Comparison of ENCODE assay signal across 9 cellular contexts in genomic region chr6:43436577-43437282, GRCh38. TPM values are rescaled to one million over a fixed set of nuclear protein-coding genes. Genes with fewer than 3 reads are reported as not detected.
DNase-seq lines count a peak whose midpoint lies in the region; ATAC-seq and TF ChIP-seq lines count a peak whose summit lies in the region.
"Had no signal": no experiment of that assay in that cellular context is flagged by ENCODE, and none has a peak within 500 bp of the region (broad histone marks: within the 10 kb centered on the region; RNA-seq: fewer than 3 reads in every experiment).

No MANE protein-coding gene starts in this region.

- peaks cover 12% of the 10 kb centered on the region for H3K36me3 Mint-ChIP-seq in activated CD4-positive, alpha-beta T cell treated with anti-CD3 and anti-CD28 coated beads for 36 hours (ENCODE audit: low read depth)

- H3K9me3 ChIP-seq in lower lobe of right lung, result no peaks in the 10 kb centered on the region
- H3K9me3 ChIP-seq in uterus, result no peaks in the 10 kb centered on the region

- intact Hi-C loops in activated CD4-positive, alpha-beta T cell treated with anti-CD3 and anti-CD28 coated beads for 36 hours (cut with DNase I, micrococcal nuclease), result no loop called here
- intact Hi-C loops in lower lobe of right lung (cut with DNase I) (no loop called here), uterus (cut with DNase I; ENCODE audit: low total_unique reads) (no loop called here)

- CTCF ChIA-PET in activated CD4-positive, alpha-beta T cell treated with anti-CD3 and anti-CD28 coated beads for 36 hours (lab: Charles Lee), result interaction anchor here (0.7 to 1.0 kb wide), 2 partner anchors 71 to 660 kb away, joined by 4 to 5 read pairs; no protein-coding TSS in a partner anchor

- H3K27me3 Mint-ChIP-seq in activated CD4-positive, alpha-beta T cell treated with anti-CD3 and anti-CD28 coated beads for 36 hours, result no peaks in the 10 kb centered on the region

- H3K27me3 ChIP-seq in lower lobe of right lung (ENCODE audit: low read depth) (no peaks in the 10 kb centered on the region), uterus (no peaks in the 10 kb centered on the region)

- no peaks in the 10 kb centered on the region for H3K9me3 Mint-ChIP-seq in activated CD4-positive, alpha-beta T cell treated with anti-CD3 and anti-CD28 coated beads for 36 hours (ENCODE audit: low read depth)

- no peak overlapping the region for H3K4me3 Mint-ChIP-seq in activated CD4-positive, alpha-beta T cell treated with anti-CD3 and anti-CD28 coated beads for 36 hours

- H3K36me3 ChIP-seq in lower lobe of right lung (peaks cover 81% of the 10 kb centered on the region), uterus (no peaks in the 10 kb centered on the region)

- ATAC-seq in activated CD4-positive, alpha-beta T cell treated with anti-CD3 and anti-CD28 coated beads for 36 hours, result peak; percentile 63
- peak; percentile 65 to 68 for ATAC-seq in lower lobe of right lung
- no peak for ATAC-seq in GM21447 (IDR thresholded peaks at IDR 0.05; ENCODE audit: unreplicated experiment)

- POLR2A ChIA-PET in activated CD4-positive, alpha-beta T cell treated with anti-CD3 and anti-CD28 coated beads for 36 hours (lab: Charles Lee), result interaction anchor here (0.5 to 0.6 kb wide), 2 partner anchors 10 to 433 kb away, joined by 3 to 4 read pairs; partner anchors contain the start of gene ABCC10

- TF ChIP-seq POLR2A in uterus (IDR thresholded peaks at IDR 0.05), result no peak

- TF ChIP-seq CTCF in cardiac fibroblast (IDR thresholded peaks at IDR 0.05; ENCODE audit: low read depth, low read length) (no peak), lower lobe of right lung (IDR thresholded peaks at IDR 0.05) (no peak), uterus (IDR thresholded peaks at IDR 0.05) (no peak)

- no peak overlapping the region for H3K4me3 ChIP-seq in cardiac fibroblast (replicated peaks in 1 of 2; ENCODE audit: low read depth in 2 of 2, low read length in 2 of 2)
- H3K4me3 ChIP-seq in lower lobe of right lung, result no peak overlapping the region
- H3K4me3 ChIP-seq in uterus, result no peak overlapping the region

- H3K4me1 Mint-ChIP-seq in activated CD4-positive, alpha-beta T cell treated with anti-CD3 and anti-CD28 coated beads for 36 hours, result peaks cover 9% of the 10 kb centered on the region

- no peak overlapping the region for H3K27ac Mint-ChIP-seq in activated CD4-positive, alpha-beta T cell treated with anti-CD3 and anti-CD28 coated beads for 36 hours

- H3K27ac ChIP-seq in lower lobe of right lung (no peak overlapping the region), uterus (peak overlapping the region; percentile 57 to 61)

- DNase-seq in activated CD4-positive, alpha-beta T cell treated with anti-CD3 and anti-CD28 coated beads for 36 hours, result peak; percentile 25
- DNase-seq in activated CD4-positive, alpha-beta T cell treated with anti-CD3 and anti-CD28 coated beads, Interleukin-2, amount 50 U/mL, for 1 hour, result no peak
- peak; percentile 88 to 97 for DNase-seq in cardiac fibroblast (ENCODE audit: low read depth in 2 of 2)
- DNase-seq in lower lobe of right lung, result no peak
- peak in 1 of 2 donors; percentile 48 for DNase-seq in uterus
- no peak for DNase-seq in activated effector memory CD4-positive, alpha-beta T cell treated with Interleukin-2 at 50 U/mL for 16 hours
- DNase-seq in NCI-H1092 (lab: John Stamatoyannopoulos, UW), result no peak
- DNase-seq: C1 segment of cervical spinal cord had no signal

- H3K4me1 ChIP-seq in lower lobe of right lung, result peaks cover 17% of the 10 kb centered on the region
- H3K4me1 ChIP-seq in uterus, result no peaks in the 10 kb centered on the region

RNA-seq across cellular contexts. Expression of gene ABCC10, which starts 9.4 kb away (rescaled TPM):
- 10 to 100 TPM; 27.8 to 29.0 TPM for total RNA-seq in activated CD4-positive, alpha-beta T cell treated with anti-CD3 and anti-CD28 coated beads for 36 hours
- 34.4 TPM for total RNA-seq in lower lobe of right lung
- total RNA-seq in uterus, result 10 to 100 TPM in 2 of 4 donors, 1 to 10 TPM in 1, under 1 TPM in 1; 0.59 to 35.5 (median 10.7) TPM

RNA-seq across cellular contexts. Expression of gene DLK2, which starts 18.6 kb away (rescaled TPM):
- 1 to 10 TPM; 1.9 to 2.0 TPM for total RNA-seq in activated CD4-positive, alpha-beta T cell treated with anti-CD3 and anti-CD28 coated beads for 36 hours
- total RNA-seq in lower lobe of right lung (0.53 TPM), uterus (1 to 10 TPM in 2 of 4 donors, not detected in 2; 1.9 to 3.3 TPM)

RNA-seq across cellular contexts. Expression of gene TJAP1, which starts 40.6 kb away (rescaled TPM):
- total RNA-seq in activated CD4-positive, alpha-beta T cell treated with anti-CD3 and anti-CD28 coated beads for 36 hours, result 10 to 100 TPM; 35.6 to 37.2 TPM
- total RNA-seq in lower lobe of right lung (34.3 TPM), uterus (10 to 100 TPM; 12.8 to 40.8 (median 21.9) TPM)

Comparison
In these comparisons a context has a peak if more than half of its experiments do, and no peak if none do; other contexts are left out.
1. DNase-seq: peak in activated CD4-positive, alpha-beta T cell treated with anti-CD3 and anti-CD28 coated beads for 36 hours (single experiment) and cardiac fibroblast (2 of 2); none in activated CD4-positive, alpha-beta T cell treated with anti-CD3 and anti-CD28 coated beads, Interleukin-2, amount 50 U/mL, for 1 hour (single experiment), lower lobe of right lung (single experiment), activated effector memory CD4-positive, alpha-beta T cell treated with Interleukin-2 at 50 U/mL for 16 hours (single experiment) and NCI-H1092 (single experiment).